ENCODE assay signal across 8 cellular contexts in genomic region chr16:63361032-63361624, GRCh38.
A peak's percentile ranks its signal among the peaks of the same experiment; 100 is the strongest.
DNase-seq lines count a peak whose midpoint lies in the region; ATAC-seq and TF ChIP-seq lines count a peak whose summit lies in the region.

No MANE protein-coding gene starts in this region.

- no peak overlapping the region for H3K4me3 Mint-ChIP-seq in activated CD4-positive, alpha-beta T cell treated with anti-CD3 and anti-CD28 coated beads for 36 hours
- no peak overlapping the region for H3K4me3 Mint-ChIP-seq in HFFc6

- peak; percentile 3 for DNase-seq in activated CD4-positive, alpha-beta T cell treated with anti-CD3 and anti-CD28 coated beads for 36 hours
- no peak for DNase-seq in activated CD4-positive, alpha-beta T cell treated with anti-CD3 and anti-CD28 coated beads, Interleukin-2, amount 50 U/mL, for 4 hours
- DNase-seq in HFFc6 (peak; percentile 54), NCI-H1092 treated with DMSO at 0.1 percent for 48 hours (lab: John Stamatoyannopoulos, UW) (peak; percentile 75), WERI-Rb-1 (peak; percentile 19), iPS-NIHi7 (ENCODE audit: extremely low spot score) (peak; percentile 55), transverse colon (no peak)
- no peak for DNase-seq in stimulated activated CD4-positive, alpha-beta T cell treated with anti-CD3 and anti-CD28 coated beads, Interleukin-4, amount 100 ng/mL, for 4 hours

- H3K27ac ChIP-seq in WERI-Rb-1 (no peak overlapping the region), transverse colon (no peak overlapping the region)

- no peak overlapping the region for H3K27ac Mint-ChIP-seq in activated CD4-positive, alpha-beta T cell treated with anti-CD3 and anti-CD28 coated beads for 36 hours
- no peak overlapping the region for H3K27ac Mint-ChIP-seq in HFFc6

- POLR2A ChIA-PET in activated CD4-positive, alpha-beta T cell treated with anti-CD3 and anti-CD28 coated beads for 36 hours (lab: Charles Lee), result no interaction called here

- no peaks in the 10 kb centered on the region for H3K4me1 ChIP-seq in transverse colon

- intact Hi-C loops in activated CD4-positive, alpha-beta T cell treated with anti-CD3 and anti-CD28 coated beads for 36 hours (cut with DNase I, micrococcal nuclease), result loop anchor here (1.0 to 5.0 kb wide), 3 partner anchors 691 to 1757 kb away; no protein-coding TSS in a partner anchor
- intact Hi-C loops in transverse colon (cut with DNase I; ENCODE audit: low total_unique reads), result no loop called here

- no peaks in the 10 kb centered on the region for H3K36me3 Mint-ChIP-seq in activated CD4-positive, alpha-beta T cell treated with anti-CD3 and anti-CD28 coated beads for 36 hours (ENCODE audit: low read depth)
- H3K36me3 Mint-ChIP-seq in HFFc6 (ENCODE audit: low read depth), result no peaks in the 10 kb centered on the region

- H3K9me3 ChIP-seq in WERI-Rb-1 (ENCODE audit: severe bottlenecking) (no peaks in the 10 kb centered on the region), transverse colon (no peaks in the 10 kb centered on the region)

- no peak for ATAC-seq in activated CD4-positive, alpha-beta T cell treated with anti-CD3 and anti-CD28 coated beads for 36 hours

- no peaks in the 10 kb centered on the region for H3K27me3 ChIP-seq in WERI-Rb-1 (ENCODE audit: insufficient read depth, low read depth, severe bottlenecking)
- H3K27me3 ChIP-seq in transverse colon, result no peaks in the 10 kb centered on the region

- peak; percentile 91 for TF ChIP-seq CTCF in HFFc6 (IDR thresholded peaks at IDR 0.05)
- peak; percentile 47; the same call in 1 of the 2 replicates for TF ChIP-seq CTCF in WERI-Rb-1 (IDR thresholded peaks at IDR 0.05; ENCODE audit: low read depth, low read length)
- TF ChIP-seq CTCF in transverse colon (IDR thresholded peaks at IDR 0.05), result peak; percentile 55 to 77 (median 61)

- peaks cover 3% of the 10 kb centered on the region for H3K9me3 Mint-ChIP-seq in activated CD4-positive, alpha-beta T cell treated with anti-CD3 and anti-CD28 coated beads for 36 hours (ENCODE audit: low read depth)
- H3K9me3 Mint-ChIP-seq in HFFc6, result no peaks in the 10 kb centered on the region

- 0% methylated on average over 1 of the region's 1 CpG for WGBS in transverse colon (ENCODE audit: low coverage in 1 of 2), 2 donors

- H3K36me3 ChIP-seq in WERI-Rb-1 (no peaks in the 10 kb centered on the region), transverse colon (no peaks in the 10 kb centered on the region)

- in situ Hi-C loops in transverse colon (cut with MboI; ENCODE audit: low pct_ligation_motif_present in 1 of 4, low pct_unique_long_range_greater_than_20kb in 1 of 4, low sequenced_read_pairs in 3 of 4), result loop anchor here in 1 of 4 donors (25.0 kb wide), 1 partner anchor 1751 kb away; the partner anchor contains the start of gene CDH11

- no peak for TF ChIP-seq EP300 in transverse colon (IDR thresholded peaks at IDR 0.05; ENCODE audit: low read depth)

- no peaks in the 10 kb centered on the region for H3K27me3 Mint-ChIP-seq in activated CD4-positive, alpha-beta T cell treated with anti-CD3 and anti-CD28 coated beads for 36 hours
- H3K27me3 Mint-ChIP-seq in HFFc6 (ENCODE audit: insufficient read depth), result peaks cover 3% of the 10 kb centered on the region; the same call in 1 of the 2 replicates

- no peak for TF ChIP-seq POLR2A in transverse colon (IDR thresholded peaks at IDR 0.05)

- no peaks in the 10 kb centered on the region for H3K4me1 Mint-ChIP-seq in activated CD4-positive, alpha-beta T cell treated with anti-CD3 and anti-CD28 coated beads for 36 hours
- no peaks in the 10 kb centered on the region for H3K4me1 Mint-ChIP-seq in HFFc6 (ENCODE audit: low read depth)

- no peak overlapping the region for H3K4me3 ChIP-seq in WERI-Rb-1 (ENCODE audit: low read depth, low read length)
- no peak overlapping the region for H3K4me3 ChIP-seq in transverse colon

- CTCF ChIA-PET in activated CD4-positive, alpha-beta T cell treated with anti-CD3 and anti-CD28 coated beads for 36 hours (lab: Charles Lee), result interaction anchor here (1.1 kb wide), 1 partner anchor 37 kb away, joined by 3 read pairs; no protein-coding TSS in a partner anchor

Comparison
In these comparisons a context has a peak if more than half of its experiments do, and no peak if none do; other contexts are left out.
1. DNase-seq: peak in activated CD4-positive, alpha-beta T cell treated with anti-CD3 and anti-CD28 coated beads for 36 hours (single experiment), HFFc6 (single experiment), NCI-H1092 treated with DMSO at 0.1 percent for 48 hours (single experiment), WERI-Rb-1 (single experiment) and iPS-NIHi7 (single experiment); none in activated CD4-positive, alpha-beta T cell treated with anti-CD3 and anti-CD28 coated beads, Interleukin-2, amount 50 U/mL, for 4 hours (0 of 2), transverse colon (single experiment) and stimulated activated CD4-positive, alpha-beta T cell treated with anti-CD3 and anti-CD28 coated beads, Interleukin-4, amount 100 ng/mL, for 4 hours (0 of 2).
2. Peak in every context shown above with its lines, with median percentiles within 50 percentile points of each other: CTCF ChIP-seq.